In genomic region chr2:219398721-219399333, GRCh38 we compare ENCODE assay signal across 14 cellular contexts. TPM values are rescaled to one million over a fixed set of nuclear protein-coding genes. Genes with fewer than 3 reads are reported as not detected.
A peak's percentile ranks its signal among the peaks of the same experiment; 100 is the strongest.
DNase-seq lines count a peak whose midpoint lies in the region; ATAC-seq and TF ChIP-seq lines count a peak whose summit lies in the region.
"Had no signal": no experiment of that assay in that cellular context is flagged by ENCODE, and none has a peak within 500 bp of the region (broad histone marks: within the 10 kb centered on the region; RNA-seq: fewer than 3 reads in every experiment).

No MANE protein-coding gene starts in this region.

- H3K4me1 ChIP-seq in right lobe of liver = peaks cover 0 to 15% (median 0%) of the 10 kb centered on the region in 4 donors

- H3K9me3 ChIP-seq in MG63 (no peaks in the 10 kb centered on the region), right lobe of liver (no peaks in the 10 kb centered on the region)
- H3K9me3 ChIP-seq: BLaER1 had no signal

- WGBS in right lobe of liver (ENCODE audit: insufficient coverage, low coverage, low lambda C conversion rate, missing lambda C conversion rate) = 15% methylated on average over 4 of the region's 5 CpGs

- H3K4me1 Mint-ChIP-seq in activated naive CD8-positive, alpha-beta T cell treated with anti-CD3 and anti-CD28 coated beads, Interleukin-2, amount 50 U/mL, for 24 hours = peaks cover 5% of the 10 kb centered on the region

- H3K27me3 Mint-ChIP-seq in activated naive CD8-positive, alpha-beta T cell treated with anti-CD3 and anti-CD28 coated beads, Interleukin-2, amount 50 U/mL, for 24 hours = no peaks in the 10 kb centered on the region

- no peak overlapping the region for H3K27ac Mint-ChIP-seq in activated naive CD8-positive, alpha-beta T cell treated with anti-CD3 and anti-CD28 coated beads, Interleukin-2, amount 50 U/mL, for 24 hours
- H3K27ac Mint-ChIP-seq: activated T-cell treated with anti-CD3 and anti-CD28 coated beads, Interleukin-2, amount 50 U/mL, for 72 hours had no signal

- no peak overlapping the region for H3K4me3 Mint-ChIP-seq in activated naive CD8-positive, alpha-beta T cell treated with anti-CD3 and anti-CD28 coated beads, Interleukin-2, amount 50 U/mL, for 24 hours
- H3K4me3 Mint-ChIP-seq: activated T-cell treated with anti-CD3 and anti-CD28 coated beads, Interleukin-2, amount 50 U/mL, for 72 hours had no signal

- H3K36me3 ChIP-seq in MG63 = no peaks in the 10 kb centered on the region
- no peaks in the 10 kb centered on the region for H3K36me3 ChIP-seq in right lobe of liver
- H3K36me3 ChIP-seq: BLaER1 had no signal

- ATAC-seq in right lobe of liver (peak; percentile 78 to 84 (median 81)), GM19467 (IDR thresholded peaks at IDR 0.05; ENCODE audit: unreplicated experiment) (no peak), GM19324 (IDR thresholded peaks at IDR 0.05; ENCODE audit: low FRiP score, unreplicated experiment) (no peak)
- ATAC-seq in activated naive CD8-positive, alpha-beta T cell treated with anti-CD3 and anti-CD28 coated beads, Interleukin-2, amount 50 U/mL, for 24 hours = no peak
- ATAC-seq: activated T-cell treated with anti-CD3 and anti-CD28 coated beads, Interleukin-2, amount 50 U/mL, for 72 hours had no signal

- no peak for TF ChIP-seq CTCF in C4-2B (conservative IDR thresholded peaks at IDR 0.05)
- no peak for TF ChIP-seq CTCF in right lobe of liver (IDR thresholded peaks at IDR 0.05)

- DNase-seq in MG63 = peak; percentile 57
- DNase-seq in SHP77 treated with DMSO at 0.1 percent for 48 hours (lab: John Stamatoyannopoulos, UW) = peak; percentile 88
- DNase-seq in right lobe of liver = peak in 1 of 3 donors; percentile 54
- no peak for DNase-seq in activated naive CD8-positive, alpha-beta T cell treated with anti-CD3 and anti-CD28 coated beads, Interleukin-2, amount 50 U/mL, for 24 hours
- no peak for DNase-seq in NK-92 (lab: John Stamatoyannopoulos, UW; ENCODE audit: unreplicated experiment)
- DNase-seq: activated T-cell treated with anti-CD3 and anti-CD28 coated beads, Interleukin-2, amount 50 U/mL, for 72 hours; central memory CD4-positive, alpha-beta T cell; glutamatergic neuron; stimulated activated CD4-positive, alpha-beta T cell treated with anti-CD3 and anti-CD28 coated beads, Interleukin-15, amount 100 ng/mL, for 24 hours had no signal

- H3K27ac ChIP-seq in C4-2B = peak overlapping the region; percentile 43
- H3K27ac ChIP-seq in right lobe of liver = peak overlapping the region in 2 of 3 donors; percentile 20 to 57
- H3K27ac ChIP-seq: BLaER1 had no signal

- H3K4me3 ChIP-seq in MG63 = no peak overlapping the region
- peak overlapping the region in 1 of 3 donors; percentile 18 for H3K4me3 ChIP-seq in right lobe of liver
- H3K4me3 ChIP-seq: BLaER1, GM12878 had no signal

- H3K36me3 Mint-ChIP-seq in activated naive CD8-positive, alpha-beta T cell treated with anti-CD3 and anti-CD28 coated beads, Interleukin-2, amount 50 U/mL, for 24 hours (ENCODE audit: low read depth) = no peaks in the 10 kb centered on the region

- intact Hi-C loops in right lobe of liver (cut with DNase I) = no loop called here

- TF ChIP-seq POLR2A in right lobe of liver (IDR thresholded peaks at IDR 0.05) = no peak

- H3K27me3 ChIP-seq in MG63 = no peaks in the 10 kb centered on the region
- H3K27me3 ChIP-seq in right lobe of liver = no peaks in the 10 kb centered on the region
- H3K27me3 ChIP-seq: BLaER1 had no signal

- no peaks in the 10 kb centered on the region for H3K9me3 Mint-ChIP-seq in activated naive CD8-positive, alpha-beta T cell treated with anti-CD3 and anti-CD28 coated beads, Interleukin-2, amount 50 U/mL, for 24 hours
- H3K9me3 Mint-ChIP-seq: activated T-cell treated with anti-CD3 and anti-CD28 coated beads, Interleukin-2, amount 50 U/mL, for 72 hours had no signal

RNA-seq across cellular contexts. Expression of gene DNPEP, which starts 11.1 kb away (rescaled TPM):
- total RNA-seq in MG63 (2014; rRNA removed; shearing (Covaris generic); ENCODE audit: low replicate concordance) = 56.4 and 73.1 TPM in 2 replicates
- 10 to 100 TPM; 37.1 to 60.2 (median 47.0) TPM for total RNA-seq in right lobe of liver

RNA-seq across cellular contexts. Expression of gene DES, which starts 19.4 kb away (rescaled TPM):
- total RNA-seq in MG63 (2014; rRNA removed; shearing (Covaris generic); ENCODE audit: low replicate concordance) = 3.8 and 22.6 TPM in 2 replicates
- total RNA-seq in right lobe of liver = 10 to 100 TPM in 1 of 6 experiments, 1 to 10 TPM in 5; 1.2 to 25.6 (median 2.5) TPM

RNA-seq across cellular contexts. Expression of gene SPEG, which starts 35.8 kb away (rescaled TPM):
- 11.6 and 12.6 TPM in 2 replicates for total RNA-seq in MG63 (2014; rRNA removed; shearing (Covaris generic); ENCODE audit: low replicate concordance)
- 1 to 10 TPM in 1 of 6 experiments, under 1 TPM in 5; 0.24 to 1.5 (median 0.48) TPM for total RNA-seq in right lobe of liver

Comparison
In these comparisons a context has a peak if more than half of its experiments do, and no peak if none do; other contexts are left out.
1. DNase-seq: peak in MG63 (single experiment) and SHP77 treated with DMSO at 0.1 percent for 48 hours (single experiment); none in activated naive CD8-positive, alpha-beta T cell treated with anti-CD3 and anti-CD28 coated beads, Interleukin-2, amount 50 U/mL, for 24 hours (single experiment) and NK-92 (single experiment).
2. ATAC-seq: peak in right lobe of liver (4 of 4); none in activated naive CD8-positive, alpha-beta T cell treated with anti-CD3 and anti-CD28 coated beads, Interleukin-2, amount 50 U/mL, for 24 hours (single experiment), GM19467 (single experiment) and GM19324 (single experiment).